Comparison of ENCODE assay signal across 8 cellular contexts in the genomic region with DNA sequence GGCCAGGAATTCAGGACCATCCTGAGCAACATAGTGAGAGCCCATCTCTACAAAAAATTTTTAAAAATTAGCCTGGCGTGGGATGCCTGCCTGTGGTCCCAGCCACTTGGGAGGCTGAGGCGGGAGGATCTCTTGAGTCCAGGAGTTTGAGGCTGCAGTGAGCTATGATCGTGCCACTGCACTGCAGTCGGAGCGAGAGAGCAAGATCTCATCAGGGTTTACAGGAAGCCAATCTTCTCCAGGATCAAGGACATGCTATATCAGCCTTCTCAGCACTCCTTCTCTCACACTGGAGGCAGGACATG. TPM values are rescaled to one million over a fixed set of nuclear protein-coding genes. Genes with fewer than 3 reads are reported as not detected.
DNase-seq lines count a peak whose midpoint lies in the region; ATAC-seq and TF ChIP-seq lines count a peak whose summit lies in the region.

No MANE protein-coding gene starts in this region.

- peak overlapping the region in 1 of 2 experiments; percentile 40 for H2BK12ac ChIP-seq in mesenchymal stem cell (ENCODE audit: low read length in 2 of 2)

- peak overlapping the region; percentile 71 for H3K9ac ChIP-seq in mesenchymal stem cell (ENCODE audit: low read length)

- H3K23ac ChIP-seq in mesenchymal stem cell (ENCODE audit: low read length in 2 of 2) = no peak overlapping the region

- peak overlapping the region; percentile 66 to 100 (median 99) for H3K27ac ChIP-seq in heart right ventricle
- peak overlapping the region; percentile 58 to 90 for H3K27ac ChIP-seq in ascending aorta
- no peak overlapping the region for H3K27ac ChIP-seq in mesenchymal stem cell (ENCODE audit: low read length, poor library complexity, severe bottlenecking)

- H3K4me1 ChIP-seq in heart right ventricle (peaks cover 36 to 87% (median 84%) of the 10 kb centered on the region in 9 donors), ascending aorta (peaks cover 13 to 51% of the 10 kb centered on the region in 2 donors), mesenchymal stem cell (ENCODE audit: control insufficient read depth, insufficient read depth, low read depth, low read length) (peaks cover 41% of the 10 kb centered on the region)

- H4K8ac ChIP-seq in mesenchymal stem cell (ENCODE audit: low read length) = peak overlapping the region; percentile 70

- H3K79me1 ChIP-seq in mesenchymal stem cell (replicated peaks; ENCODE audit: low read length, poor library complexity, severe bottlenecking) = peaks cover 17% of the 10 kb centered on the region

- H3K4me1 Mint-ChIP-seq in type B pancreatic cell (ENCODE audit: unreplicated experiment) = peaks cover 21% of the 10 kb centered on the region

- TF ChIP-seq CTCF in heart right ventricle (IDR thresholded peaks at IDR 0.05) (peak in 1 of 9 donors; percentile 6), ascending aorta (IDR thresholded peaks at IDR 0.05) (no peak), type B pancreatic cell (conservative IDR thresholded peaks at IDR 0.05) (no peak)

- H2AFZ ChIP-seq in mesenchymal stem cell (ENCODE audit: low read depth, low read length) = no peak overlapping the region

- peak overlapping the region; percentile 77 for H3K4me3 Mint-ChIP-seq in type B pancreatic cell

- DNase-seq in heart right ventricle (no peak), cardiac septum (ENCODE audit: low spot score) (no peak), ascending aorta (ENCODE audit: low spot score in 2 of 2) (no peak), mesenchymal stem cell (no peak), type B pancreatic cell (ENCODE audit: extremely low spot score, unreplicated experiment) (no peak), DMS153 (lab: John Stamatoyannopoulos, UW) (no peak), ACHN (no peak)

- peak overlapping the region in 9 of 10 donors; percentile 4 to 96 (median 89) for H3K4me3 ChIP-seq in heart right ventricle
- H3K4me3 ChIP-seq in ascending aorta = peak overlapping the region; percentile 83 to 85
- H3K4me3 ChIP-seq in mesenchymal stem cell (ENCODE audit: insufficient read depth in 1 of 2, low read depth in 1 of 2, low read length in 2 of 2) = peak overlapping the region in 1 of 2 experiments; percentile 60

- peak overlapping the region; percentile 70 for H3K4me2 ChIP-seq in mesenchymal stem cell (ENCODE audit: low read length, poor library complexity, severe bottlenecking)

- H3K4ac ChIP-seq in mesenchymal stem cell (ENCODE audit: low read depth in 1 of 2, low read length in 2 of 2) = no peak overlapping the region

- no peaks in the 10 kb centered on the region for H3K27me3 ChIP-seq in heart right ventricle
- no peaks in the 10 kb centered on the region for H3K27me3 ChIP-seq in ascending aorta
- no peaks in the 10 kb centered on the region for H3K27me3 ChIP-seq in mesenchymal stem cell (ENCODE audit: control insufficient read depth in 1 of 2, insufficient read depth in 1 of 2, low read length in 2 of 2)

- H2BK15ac ChIP-seq in mesenchymal stem cell (ENCODE audit: low read depth, poor library complexity, severe bottlenecking) = peak overlapping the region; percentile 60

- H4K91ac ChIP-seq in mesenchymal stem cell (ENCODE audit: low read length) = peak overlapping the region; percentile 60

- H3K9me3 ChIP-seq in heart right ventricle = no peaks in the 10 kb centered on the region
- no peaks in the 10 kb centered on the region for H3K9me3 ChIP-seq in ascending aorta
- H3K9me3 ChIP-seq in mesenchymal stem cell (ENCODE audit: control insufficient read depth, low read length) = no peaks in the 10 kb centered on the region

- in situ Hi-C loops in ACHN (cut with HindIII; ENCODE audit: low pct_ligation_motif_present, low pct_unique_long_range_greater_than_20kb, low sequenced_read_pairs) = no loop called here

- peak overlapping the region; percentile 56 for H2BK120ac ChIP-seq in mesenchymal stem cell (ENCODE audit: low read depth, low read length)

- no peaks in the 10 kb centered on the region for H3K9me3 Mint-ChIP-seq in type B pancreatic cell

- H3K36me3 ChIP-seq in heart right ventricle (peaks cover 0 to 17% (median 5%) of the 10 kb centered on the region in 9 donors), ascending aorta (peaks cover 0 to 14% of the 10 kb centered on the region in 2 donors), mesenchymal stem cell (ENCODE audit: control insufficient read depth in 1 of 2, insufficient read depth in 2 of 2, low read depth in 1 of 2, low read length in 2 of 2) (peaks cover 9 to 19% of the 10 kb centered on the region in 2 experiments)

- H3K14ac ChIP-seq in mesenchymal stem cell (ENCODE audit: low read length in 2 of 2) = no peak overlapping the region

- peak overlapping the region in 1 of 2 experiments; percentile 65 for H3K18ac ChIP-seq in mesenchymal stem cell (ENCODE audit: low read depth in 1 of 2, low read length in 2 of 2)

- ATAC-seq in heart right ventricle (no peak), GM18519 (IDR thresholded peaks at IDR 0.05; ENCODE audit: low FRiP score, unreplicated experiment) (no peak)

- H3K27me3 Mint-ChIP-seq in type B pancreatic cell = no peaks in the 10 kb centered on the region

- H2AK5ac ChIP-seq in mesenchymal stem cell (ENCODE audit: low read length, severe bottlenecking) = peak overlapping the region; percentile 71

- intact Hi-C loops in heart right ventricle (cut with DNase I) (loop anchor here in 2 of 10 donors (5.0 to 10.0 kb wide), 2 partner anchors 45 to 52 kb away; no protein-coding TSS in a partner anchor), cardiac septum (cut with DNase I) (loop anchor here (2.0 kb wide), 1 partner anchor 48 kb away; no protein-coding TSS in a partner anchor), ascending aorta (cut with DNase I) (loop anchor here (1.0 to 5.0 kb wide), 4 partner anchors 9 to 470 kb away; a partner anchor contains a TSS)

- H3K36me3 Mint-ChIP-seq in type B pancreatic cell = peaks cover 3% of the 10 kb centered on the region

- WGBS in heart right ventricle, 2 donors = 77 to 78% methylated on average over 5 of the region's 5 CpGs
- WGBS in mesenchymal stem cell = 92% methylated on average over 5 of the region's 5 CpGs

- H3K27ac Mint-ChIP-seq in type B pancreatic cell = no peak overlapping the region

- H2BK5ac ChIP-seq in mesenchymal stem cell (ENCODE audit: low read depth, low read length, poor library complexity, severe bottlenecking) = no peak overlapping the region

RNA-seq across cellular contexts. Expression of a gene that starts 0.5 kb away (rescaled TPM):
- total RNA-seq in heart right ventricle (10 to 100 TPM; 21.1 to 38.4 (median 27.2) TPM), cardiac septum (32.1 TPM), ascending aorta (15.3 TPM), type B pancreatic cell (ENCODE audit: low replicate concordance) (10.4 and 10.8 TPM in 2 replicates)
- polyA plus RNA-seq in heart right ventricle = 10 to 100 TPM; 33.1 to 35.0 TPM
- polyA plus RNA-seq in mesenchymal stem cell (2013, experiment 1 of 2) = 7.8 TPM
- polyA plus RNA-seq in mesenchymal stem cell (2013, experiment 2 of 2) = 8.5 TPM

RNA-seq across cellular contexts. Expression of a gene that starts 2.0 kb away (rescaled TPM):
- total RNA-seq in heart right ventricle = 10 to 100 TPM; 17.9 to 50.1 (median 22.5) TPM
- polyA plus RNA-seq in heart right ventricle = 10 to 100 TPM; 18.4 to 32.0 TPM
- total RNA-seq in cardiac septum = 24.6 TPM
- total RNA-seq in ascending aorta = 227 TPM
- 49.0 TPM for polyA plus RNA-seq in mesenchymal stem cell (2013, experiment 1 of 2)
- 51.3 TPM for polyA plus RNA-seq in mesenchymal stem cell (2013, experiment 2 of 2)
- total RNA-seq in type B pancreatic cell (ENCODE audit: low replicate concordance) = 28.7 and 29.8 TPM in 2 replicates
